Comparison of ENCODE assay signal across 8 cellular contexts in the genomic region with DNA sequence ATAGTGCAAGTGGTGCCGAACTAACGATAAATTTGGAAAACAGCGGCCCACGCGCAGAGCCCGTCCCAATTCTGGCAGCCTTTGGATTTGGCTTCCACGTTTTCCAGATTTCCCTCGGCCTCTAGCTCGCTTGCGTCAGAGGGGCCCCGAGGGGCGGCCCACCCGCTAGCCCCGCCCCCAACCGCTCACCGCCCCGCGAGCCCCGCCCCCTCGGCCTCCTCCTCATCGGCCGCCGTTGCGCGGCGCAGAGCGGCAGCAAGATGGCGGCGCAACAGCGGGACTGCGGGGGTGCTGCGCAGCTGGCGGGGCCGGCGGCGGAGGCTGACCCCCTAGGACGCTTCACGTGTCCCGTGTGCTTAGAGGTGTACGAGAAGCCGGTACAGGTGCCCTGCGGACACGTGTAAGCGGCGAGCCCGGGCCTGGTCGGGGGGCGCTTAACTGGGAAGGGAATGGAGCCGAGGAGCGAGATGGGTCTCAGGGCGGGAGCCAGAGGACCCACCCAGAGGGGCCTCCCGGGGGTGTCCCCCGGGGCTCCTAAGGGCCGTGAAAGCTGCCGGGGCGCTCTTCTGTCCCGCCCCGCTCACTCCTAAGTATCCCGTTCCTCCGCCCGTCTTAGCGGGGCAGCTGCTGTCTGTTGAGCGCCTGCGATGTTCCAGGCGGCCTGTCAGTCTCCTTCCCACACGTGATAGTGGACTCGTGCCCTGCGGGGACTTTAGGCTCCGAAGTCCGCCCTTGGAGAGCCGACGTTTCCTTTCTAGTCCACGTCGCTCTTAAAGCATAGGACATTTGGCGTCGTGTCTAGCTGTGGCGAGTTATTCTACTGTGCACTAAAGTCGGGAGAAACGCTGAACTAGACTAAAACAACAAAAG. TPM values are rescaled to one million over a fixed set of nuclear protein-coding genes. Genes with fewer than 3 reads are reported as not detected.
DNase-seq lines count a peak whose midpoint lies in the region; ATAC-seq and TF ChIP-seq lines count a peak whose summit lies in the region.

RNF114 (plus strand) TSS at position 245 of the 870 bp plus-strand sequence; CDS start at position 261, 16 bp downstream.

- H3K4me3 ChIP-seq in psoas muscle: peak within 1 kb of the TSS; percentile 94

- H3K27ac ChIP-seq in angular gyrus (ENCODE audit: low read depth, low read length) (peak within 1 kb of the TSS; percentile 73), psoas muscle (peak within 1 kb of the TSS; percentile 99)

- peak; percentile 91 for TF ChIP-seq POLR2A in GM10847 (IDR thresholded peaks at IDR 0.05; ENCODE audit: extremely low read depth, insufficient read length)

- peaks cover 47% of the 10 kb centered on the region for H3K4me1 ChIP-seq in psoas muscle

- no peak for TF ChIP-seq CTCF in psoas muscle (IDR thresholded peaks at IDR 0.05)

- ATAC-seq in HG02678 (IDR thresholded peaks at IDR 0.05; ENCODE audit: unreplicated experiment) (peak; percentile 82), left ventricle myocardium superior (peak; percentile 94), psoas muscle (peak; percentile 91 to 94 (median 92))

- peaks cover 4 to 31% of the 10 kb centered on the region in 2 donors for H3K36me3 ChIP-seq in psoas muscle (ENCODE audit: insufficient read depth in 1 of 2, low read depth in 1 of 2)

- no peaks in the 10 kb centered on the region for H3K9me3 ChIP-seq in psoas muscle

- DNase-seq in NCI-H1694 treated with DMSO at 0.1 percent for 48 hours (lab: John Stamatoyannopoulos, UW) (peak; percentile 83), left ventricle myocardium superior (peak; percentile 95), psoas muscle (peak; percentile 94 to 95), ureter (ENCODE audit: low spot score) (peak; percentile 92)

- no peaks in the 10 kb centered on the region for H3K27me3 ChIP-seq in psoas muscle (ENCODE audit: insufficient read depth in 3 of 3, low read length in 2 of 3)

- intact Hi-C loops in T-helper 2 cell treated with Interferon-gamma antibody and Interleukin-4, amounts not matched to agents 100 ng/mL and 5 ng/mL, for 36 hours (cut with micrococcal nuclease): loop anchor here (1.0 to 5.0 kb wide), 3 partner anchors 21 to 216 kb away; partner anchors contain the start of genes PEDS1, SPATA2 and UBE2V1
- intact Hi-C loops in left ventricle myocardium superior (cut with micrococcal nuclease): no loop called here
- intact Hi-C loops in psoas muscle (cut with DNase I): no loop called here

- 0% methylated on average over 71 to 79 of the region's 79 CpGs for WGBS in psoas muscle, 3 donors

RNA-seq across cellular contexts. Expression of gene RNF114, which starts in this region (rescaled TPM):
- total RNA-seq in T-helper 2 cell treated with Interferon-gamma antibody and Interleukin-4, amounts not matched to agents 100 ng/mL and 5 ng/mL, for 36 hours: 57.3 and 59.1 TPM in 2 replicates
- total RNA-seq in left ventricle myocardium superior (49.8 TPM), psoas muscle (100 to 1,000 TPM in 1 of 4 donors, 10 to 100 TPM in 3; 67.0 to 104 (median 82.4) TPM), ureter (68.7 TPM)
- polyA plus RNA-seq in psoas muscle: 10 to 100 TPM; 30.8 to 83.6 (median 79.7) TPM

Comparison
In these comparisons a context has a peak if more than half of its experiments do, and no peak if none do; other contexts are left out.
1. Peak in every context shown above with its lines: DNase-seq, ATAC-seq, H3K4me3 ChIP-seq and H3K27ac ChIP-seq.